8 cellular contexts compared by ENCODE assay signal in genomic region chr5:98929982-98930355, GRCh38. TPM values are rescaled to one million over a fixed set of nuclear protein-coding genes. Genes with fewer than 3 reads are reported as not detected.
DNase-seq lines count a peak whose midpoint lies in the region; ATAC-seq, FAIRE-seq and TF ChIP-seq lines count a peak whose summit lies in the region.

No MANE protein-coding gene starts in this region.

- intact Hi-C loops in OCI-LY7 (cut with micrococcal nuclease; ENCODE audit: unreplicated experiment), result loop anchor here (1.0 to 10.0 kb wide), 4 partner anchors 97 to 1975 kb away; partner anchors contain the start of genes RGMB, RIOK2 and ST8SIA4
- intact Hi-C loops in endothelial cell of umbilical vein (cut with micrococcal nuclease), result loop anchor here (1.0 to 2.0 kb wide), 4 partner anchors 90 to 157 kb away; partner anchors contain the start of gene RGMB
- intact Hi-C loops in ovary (cut with DNase I), result loop anchor here in 2 of 4 donors (2.0 to 5.0 kb wide), 2 partner anchors 157 to 158 kb away; partner anchors contain the start of gene RGMB (in 2 of the 2)

- no peak for TF ChIP-seq EP300 in ovary (IDR thresholded peaks at IDR 0.05)

- H4K5ac ChIP-seq in mesendoderm (ENCODE audit: low read length), result no peak overlapping the region

- H3K9me3 ChIP-seq in DND-41 (ENCODE audit: insufficient read depth, low read length, severe bottlenecking) (no peaks in the 10 kb centered on the region), OCI-LY7 (ENCODE audit: low read length) (no peaks in the 10 kb centered on the region), endothelial cell of umbilical vein (replicated peaks; ENCODE audit: control insufficient read depth, insufficient read depth, low read length) (no peaks in the 10 kb centered on the region), ovary (no peaks in the 10 kb centered on the region)

- WGBS in ovary, 3 donors, result 12% methylated on average over 10 of the region's 10 CpGs
- no CpG with 5 or more reads among the region's 10 CpGs for WGBS in mesendoderm (ENCODE audit: extremely low coverage, insufficient coverage, low lambda C conversion rate)

- no peaks in the 10 kb centered on the region for H3K9me1 ChIP-seq in endothelial cell of umbilical vein (replicated peaks; ENCODE audit: control insufficient read depth, extremely low read depth, insufficient read depth, low read length)

- TF ChIP-seq POLR2A in endothelial cell of umbilical vein (IDR thresholded peaks at IDR 0.05; ENCODE audit: low read depth, low read length), result no peak
- no peak for TF ChIP-seq POLR2A in ovary (IDR thresholded peaks at IDR 0.05)

- no peak overlapping the region for H3K4ac ChIP-seq in mesendoderm (ENCODE audit: low read depth, low read length)

- dilution Hi-C loops in endothelial cell of umbilical vein (cut with MboI; ENCODE audit: extremely low pct_ligation_motif_present, low sequenced_read_pairs), result no loop called here

- no peak overlapping the region for H2BK120ac ChIP-seq in mesendoderm (ENCODE audit: low read depth, low read length)

- no peak overlapping the region for H4K8ac ChIP-seq in mesendoderm (ENCODE audit: low read depth, low read length)

- no peaks in the 10 kb centered on the region for H3K9me2 ChIP-seq in OCI-LY7 (ENCODE audit: insufficient read depth, low read length)

- no peak overlapping the region for H3K56ac ChIP-seq in mesendoderm (ENCODE audit: low read length)

- no peak overlapping the region for H2BK5ac ChIP-seq in mesendoderm (ENCODE audit: low read length)

- H3K4me1 ChIP-seq in DND-41 (ENCODE audit: insufficient read depth, low read length) (peaks cover 37% of the 10 kb centered on the region), OCI-LY7 (ENCODE audit: insufficient read depth, low read length, poor library complexity, severe bottlenecking) (peaks cover 4% of the 10 kb centered on the region), endothelial cell of umbilical vein (ENCODE audit: control insufficient read depth, extremely low read depth, insufficient read depth, low read length) (peaks cover 18% of the 10 kb centered on the region), ovary (ENCODE audit: insufficient read depth) (peaks cover 2% of the 10 kb centered on the region), mesendoderm (ENCODE audit: control insufficient read depth, low read depth, low read length) (no peaks in the 10 kb centered on the region)

- peak overlapping the region; percentile 76 for H3K4me2 ChIP-seq in DND-41 (ENCODE audit: insufficient read depth, low read length)
- peak overlapping the region; percentile 91 for H3K4me2 ChIP-seq in OCI-LY7 (ENCODE audit: low read length)
- peak overlapping the region; percentile 90 for H3K4me2 ChIP-seq in endothelial cell of umbilical vein (ENCODE audit: insufficient read depth, low read length)
- H3K4me2 ChIP-seq in mesendoderm (ENCODE audit: low read length), result no peak overlapping the region

- no peak overlapping the region for H2BK15ac ChIP-seq in mesendoderm (replicated peaks; ENCODE audit: low read depth)

- peaks cover 74% of the 10 kb centered on the region for H3K79me2 ChIP-seq in DND-41 (ENCODE audit: insufficient read depth, low read length)
- H3K79me2 ChIP-seq in OCI-LY7 (ENCODE audit: insufficient read depth, low read depth, low read length), result no peaks in the 10 kb centered on the region
- H3K79me2 ChIP-seq in endothelial cell of umbilical vein (ENCODE audit: control insufficient read depth, insufficient read depth, low read length), result peaks cover 39% of the 10 kb centered on the region
- H3K79me2 ChIP-seq in mesendoderm (ENCODE audit: control insufficient read depth, insufficient read depth, low read length), result peaks cover 16% of the 10 kb centered on the region

- CTCF ChIA-PET in OCI-LY7 (lab: Charles Lee; ENCODE audit: unreplicated experiment) (no interaction called here), endothelial cell of umbilical vein (lab: Charles Lee) (interaction anchor here (0.7 to 0.8 kb wide), 2 partner anchors 10 to 102 kb away, joined by 3 to 4 read pairs; no protein-coding TSS in a partner anchor)

- ATAC-seq in DND-41 (ENCODE audit: insufficient read depth, low read depth) (no peak), GM21390 (IDR thresholded peaks at IDR 0.05; ENCODE audit: unreplicated experiment) (no peak), GM19035 (IDR thresholded peaks at IDR 0.05; ENCODE audit: unreplicated experiment) (no peak)

- TF ChIP-seq CTCF in DND-41 (IDR thresholded peaks at IDR 0.05; ENCODE audit: borderline replicate concordance, extremely low read depth, low read length, poor library complexity, severe bottlenecking), result no peak
- TF ChIP-seq CTCF in OCI-LY7 (conservative IDR thresholded peaks at IDR 0.05; ENCODE audit: low read length), result no peak
- TF ChIP-seq CTCF in endothelial cell of umbilical vein (IDR thresholded peaks at IDR 0.05; ENCODE audit: extremely low read depth in 1 of 2, insufficient read depth in 1 of 2, low read depth in 1 of 2, low read length in 2 of 2), result no peak
- no peak for TF ChIP-seq CTCF in ovary (IDR thresholded peaks at IDR 0.05)

- H3K27ac ChIP-seq in DND-41 (ENCODE audit: low read length) (peak overlapping the region; percentile 99), OCI-LY7 (ENCODE audit: low read depth, low read length, poor library complexity, severe bottlenecking) (no peak overlapping the region), endothelial cell of umbilical vein (ENCODE audit: insufficient read depth, low read depth, low read length) (peak overlapping the region; percentile 95), ovary (peak overlapping the region; percentile 100), mesendoderm (ENCODE audit: low read depth, low read length) (no peak overlapping the region)

- peak overlapping the region; percentile 97; the same call in 1 of the 2 replicates for H2AFZ ChIP-seq in DND-41 (ENCODE audit: low read depth, low read length)
- H2AFZ ChIP-seq in OCI-LY7 (ENCODE audit: low read length), result no peak overlapping the region
- no peak overlapping the region for H2AFZ ChIP-seq in endothelial cell of umbilical vein (ENCODE audit: low read depth, low read length)

- POLR2A ChIA-PET in OCI-LY7 (lab: Charles Lee), result interaction anchor here (0.7 to 0.9 kb wide), 2 partner anchors 11 to 17 kb away, joined by 3 read pairs; no protein-coding TSS in a partner anchor
- POLR2A ChIA-PET in endothelial cell of umbilical vein (lab: Charles Lee), result no interaction called here

- H4K20me1 ChIP-seq in DND-41 (ENCODE audit: insufficient read depth, low read length) (peaks cover 37% of the 10 kb centered on the region), OCI-LY7 (ENCODE audit: insufficient read depth, low read length) (peaks cover 28% of the 10 kb centered on the region), endothelial cell of umbilical vein (replicated peaks; ENCODE audit: control insufficient read depth, extremely low read depth, insufficient read depth, low read length) (peaks cover 2% of the 10 kb centered on the region)

- DNase-seq in DND-41 (no peak), OCI-LY7 (ENCODE audit: low spot score) (no peak), endothelial cell of umbilical vein (ENCODE audit: low read depth, low spot score) (no peak), ovary (peak in 3 of 5 donors; percentile 26 to 40 (median 32)), NCI-H345 (lab: John Stamatoyannopoulos, UW) (no peak), mesendoderm (no peak)

- no peak overlapping the region for H2AK5ac ChIP-seq in mesendoderm (ENCODE audit: low read length)

- FAIRE-seq in endothelial cell of umbilical vein (lab: Jason Lieb, UNC), result no peak

- H3K36me3 ChIP-seq in DND-41 (ENCODE audit: insufficient read depth, low read length), result peaks cover 15% of the 10 kb centered on the region
- H3K36me3 ChIP-seq in OCI-LY7 (ENCODE audit: insufficient read depth, low read length), result no peaks in the 10 kb centered on the region
- H3K36me3 ChIP-seq in endothelial cell of umbilical vein (ENCODE audit: control insufficient read depth in 2 of 2, extremely low read depth in 1 of 2, insufficient read depth in 2 of 2, low read length in 2 of 2), result peaks cover 0 to 5% of the 10 kb centered on the region in 2 experiments
- no peaks in the 10 kb centered on the region for H3K36me3 ChIP-seq in ovary
- H3K36me3 ChIP-seq in mesendoderm (ENCODE audit: control insufficient read depth, insufficient read depth, low read length), result no peaks in the 10 kb centered on the region

- H3K79me1 ChIP-seq in mesendoderm (ENCODE audit: low read length), result no peaks in the 10 kb centered on the region

- BruUV-seq in OCI-LY7 (replicated peaks; lab: Mats Ljungman, UMichigan), result TSS peak; percentile 74
- TSS peak; percentile 30 for BruUV-seq in endothelial cell of umbilical vein (replicated peaks; lab: Mats Ljungman, UMichigan)

- peak overlapping the region; percentile 99 for H3K9ac ChIP-seq in DND-41 (ENCODE audit: low read depth, low read length)
- peak overlapping the region; percentile 99 for H3K9ac ChIP-seq in endothelial cell of umbilical vein (replicated peaks; ENCODE audit: extremely low read depth, insufficient read depth, low read length)
- H3K9ac ChIP-seq in mesendoderm (ENCODE audit: low read length), result no peak overlapping the region

- peak overlapping the region; percentile 48 to 98; a peak in 3 of 4 replicates for H3K4me3 ChIP-seq in DND-41 (ENCODE audit: low read depth in 1 of 2, low read length in 2 of 2)
- peak overlapping the region; percentile 76 for H3K4me3 ChIP-seq in OCI-LY7 (ENCODE audit: low read depth, low read length, poor library complexity, severe bottlenecking)
- peak overlapping the region; percentile 57 to 86 (median 81) for H3K4me3 ChIP-seq in endothelial cell of umbilical vein (replicated peaks in 1 of 3; ENCODE audit: insufficient read depth in 1 of 3, low read depth in 1 of 3, low read length in 3 of 3)
- peak overlapping the region; percentile 62 for H3K4me3 ChIP-seq in ovary
- no peak overlapping the region for H3K4me3 ChIP-seq in mesendoderm (ENCODE audit: low read length)

- no peak overlapping the region for H3K18ac ChIP-seq in mesendoderm (ENCODE audit: low read length)

- H3K27me3 ChIP-seq in DND-41 (ENCODE audit: insufficient read depth, low read length, poor library complexity), result no peaks in the 10 kb centered on the region
- H3K27me3 ChIP-seq in endothelial cell of umbilical vein (ENCODE audit: control insufficient read depth in 2 of 2, insufficient read depth in 2 of 2, low read length in 2 of 2), result no peaks in the 10 kb centered on the region
- H3K27me3 ChIP-seq in ovary, result no peaks in the 10 kb centered on the region
- H3K27me3 ChIP-seq in mesendoderm (ENCODE audit: insufficient read depth, low read length, poor library complexity), result no peaks in the 10 kb centered on the region

- no peak overlapping the region for H3K23ac ChIP-seq in mesendoderm (ENCODE audit: low read length)

RNA-seq across cellular contexts. Expression of gene CHD1, which starts 1.2 kb away (rescaled TPM):
- 10.3 and 23.3 TPM in 2 replicates for total RNA-seq in OCI-LY7 (2014; rRNA removed; shearing (Covaris generic))
- total RNA-seq in OCI-LY7 (2022), result 8.3 and 8.7 TPM in 2 replicates
- total RNA-seq in endothelial cell of umbilical vein, result 44.3 and 48.9 TPM in 2 replicates
- polyA plus RNA-seq in endothelial cell of umbilical vein, result 12.0 and 16.2 TPM in 2 replicates
- 17.4 and 18.3 TPM in 2 replicates for polyA plus RNA-seq in endothelial cell of umbilical vein (2011; cell fraction: cytosol; rRNA removed)
- polyA plus RNA-seq in endothelial cell of umbilical vein (2011; cell fraction: nucleus; rRNA removed), result 95.4 and 102 TPM in 2 replicates
- 23.1 and 28.5 TPM in 2 replicates for polyA plus RNA-seq in endothelial cell of umbilical vein (2012)
- polyA minus RNA-seq in endothelial cell of umbilical vein, result 30.7 and 33.0 TPM in 2 replicates
- polyA minus RNA-seq in endothelial cell of umbilical vein (2011; cell fraction: cytosol; rRNA and poly(A)+ RNA removed), result 27.8 TPM
- polyA minus RNA-seq in endothelial cell of umbilical vein (2011; cell fraction: nucleus; rRNA and poly(A)+ RNA removed), result 78.7 and 123 TPM in 2 replicates
- total RNA-seq in ovary, result 10 to 100 TPM; 35.4 to 75.8 (median 48.7) TPM
- polyA plus RNA-seq in ovary, result 10 to 100 TPM; 19.6 to 25.2 TPM
- polyA plus RNA-seq in mesendoderm (2013, experiment 1 of 2), result 36.8 TPM
- 38.3 TPM for polyA plus RNA-seq in mesendoderm (2013, experiment 2 of 2)

Comparison
In these comparisons a context has a peak if more than half of its experiments do, and no peak if none do; other contexts are left out.
1. DNase-seq: peak in ovary (3 of 5); none in DND-41 (single experiment), OCI-LY7 (single experiment), endothelial cell of umbilical vein (single experiment), NCI-H345 (single experiment) and mesendoderm (single experiment).
2. H3K27ac ChIP-seq: peak in DND-41 (single experiment), endothelial cell of umbilical vein (single experiment) and ovary (2 of 2); none in OCI-LY7 (single experiment) and mesendoderm (single experiment).